Comparison of ENCODE assay signal across 20 cellular contexts in the genomic region with DNA sequence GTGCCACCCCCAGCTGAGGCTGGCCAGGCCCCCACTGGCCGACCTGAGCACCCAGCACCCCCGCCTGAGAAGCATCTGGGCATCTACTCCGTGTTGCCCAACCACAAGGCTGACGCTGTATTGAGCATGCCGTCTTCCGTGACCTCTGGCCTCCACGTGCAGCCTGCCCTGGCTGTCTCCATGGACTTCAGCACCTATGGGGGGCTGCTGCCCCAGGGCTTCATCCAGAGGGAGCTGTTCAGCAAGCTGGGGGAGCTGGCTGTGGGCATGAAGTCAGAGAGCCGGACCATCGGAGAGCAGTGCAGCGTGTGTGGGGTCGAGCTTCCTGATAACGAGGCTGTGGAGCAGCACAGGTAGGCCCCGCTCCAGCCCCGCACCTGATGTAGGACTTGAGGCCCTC. TPM values are rescaled to one million over a fixed set of nuclear protein-coding genes. Genes with fewer than 3 reads are reported as not detected.
DNase-seq lines count a peak whose midpoint lies in the region; ATAC-seq and TF ChIP-seq lines count a peak whose summit lies in the region.
"Had no signal": no experiment of that assay in that cellular context is flagged by ENCODE, and none has a peak within 500 bp of the region (broad histone marks: within the 10 kb centered on the region; RNA-seq: fewer than 3 reads in every experiment).

No MANE protein-coding gene starts in this region.

- WGBS in esophagus squamous epithelium, 2 donors, result 58 to 92% methylated on average over 2 to 9 of the region's 14 CpGs
- WGBS in prostate gland, result 81% methylated on average over 11 of the region's 14 CpGs
- 89 to 91% methylated on average over 9 to 14 of the region's 14 CpGs for WGBS in testis, 2 donors

- H3K9me3 ChIP-seq in left ventricle myocardium inferior (replicated peaks) (no peaks in the 10 kb centered on the region), esophagus squamous epithelium (no peaks in the 10 kb centered on the region), prostate gland (no peaks in the 10 kb centered on the region), upper lobe of right lung (no peaks in the 10 kb centered on the region), testis (no peaks in the 10 kb centered on the region)
- H3K9me3 ChIP-seq: left lung had no signal

- TF ChIP-seq POLR2A in esophagus squamous epithelium (IDR thresholded peaks at IDR 0.05) (no peak), prostate gland (IDR thresholded peaks at IDR 0.05) (no peak), testis (IDR thresholded peaks at IDR 0.05) (no peak)

- H3K36me3 ChIP-seq in left ventricle myocardium inferior (peaks cover 76% of the 10 kb centered on the region), esophagus squamous epithelium (peaks cover 12 to 70% (median 19%) of the 10 kb centered on the region in 3 donors), prostate gland (peaks cover 27 to 36% of the 10 kb centered on the region in 2 donors), upper lobe of right lung (peaks cover 61% of the 10 kb centered on the region), testis (ENCODE audit: low read depth, missing control alignments) (no peaks in the 10 kb centered on the region)

- TF ChIP-seq CTCF in left ventricle myocardium inferior (IDR thresholded peaks at IDR 0.05; ENCODE audit: borderline replicate concordance) (no peak), esophagus squamous epithelium (IDR thresholded peaks at IDR 0.05) (no peak), prostate gland (IDR thresholded peaks at IDR 0.05) (no peak), upper lobe of right lung (IDR thresholded peaks at IDR 0.05) (no peak), testis (IDR thresholded peaks at IDR 0.05) (no peak)

- peak overlapping the region; percentile 100 for H3K4me3 ChIP-seq in left ventricle myocardium inferior
- peak overlapping the region in 3 of 4 donors; percentile 68 to 96 (median 95) for H3K4me3 ChIP-seq in esophagus squamous epithelium
- H3K4me3 ChIP-seq in prostate gland, result peak overlapping the region; percentile 9 to 99
- peak overlapping the region; percentile 95 for H3K4me3 ChIP-seq in upper lobe of right lung
- H3K4me3 ChIP-seq in testis, result no peak overlapping the region

- intact Hi-C loops in left ventricle myocardium inferior (cut with micrococcal nuclease), result no loop called here
- intact Hi-C loops in left ventricle myocardium superior (cut with micrococcal nuclease), result no loop called here
- intact Hi-C loops in esophagus squamous epithelium (cut with DNase I), result loop anchor here (5.0 to 10.0 kb wide), 2 partner anchors 131 to 188 kb away; no protein-coding TSS in a partner anchor
- intact Hi-C loops in prostate gland (cut with DNase I), result loop anchor here (5.0 kb wide), 2 partner anchors 98 to 118 kb away; no protein-coding TSS in a partner anchor
- intact Hi-C loops in upper lobe of right lung (cut with DNase I), result loop anchor here (10.0 kb wide), 2 partner anchors 121 to 191 kb away; no protein-coding TSS in a partner anchor
- intact Hi-C loops in testis (cut with DNase I; ENCODE audit: low total_unique reads), result loop anchor here (5.0 kb wide), 1 partner anchor 98 kb away; no protein-coding TSS in a partner anchor

- no peak for DNase-seq in left ventricle myocardium inferior
- DNase-seq in left ventricle myocardium superior, result no peak
- no peak for DNase-seq in esophagus squamous epithelium (lab: John Stamatoyannopoulos, UW)
- no peak for DNase-seq in prostate gland (ENCODE audit: low spot score)
- DNase-seq in upper lobe of right lung, result no peak
- DNase-seq in superior temporal gyrus (ENCODE audit: extremely low spot score), result no peak
- DNase-seq in testis, result no peak
- DNase-seq: activated CD4-positive, alpha-beta T cell treated with anti-CD3 and anti-CD28 coated beads, Interleukin-2, amount 50 U/mL, for 1 hour; activated naive CD8-positive, alpha-beta T cell treated with anti-CD3 and anti-CD28 coated beads, Interleukin-2, amount 10 ng/mL, durations not matched to agents 7 days and 5 days; activated T-cell treated with anti-CD3 and anti-CD28 coated beads, Interleukin-2, amount 50 U/mL, for 1 hour; CD4-positive, alpha-beta memory T cell; effector CD4-positive, alpha-beta T cell; HCEC 1CT; left lung; NCI-H1092 treated with DMSO at 0.1 percent for 48 hours; NCI-H2171 treated with DMSO at 0.1 percent for 48 hours; NCI-H774; stimulated activated naive B cell treated with anti-CD40 and anti-IgM and Interleukin-4, amounts not matched to agents 10 μg/mL and 1 μg/mL and 100 μg/mL, for 72 hours; SW 1271 had no signal

- no peak for ATAC-seq in left ventricle myocardium superior
- no peak for ATAC-seq in upper lobe of right lung
- no peak for ATAC-seq in HG02870 (IDR thresholded peaks at IDR 0.05; ENCODE audit: unreplicated experiment)
- ATAC-seq: left lung; stimulated activated naive B cell treated with anti-CD40 and anti-IgM and Interleukin-4, amounts not matched to agents 10 μg/mL and 1 μg/mL and 100 μg/mL, for 72 hours had no signal

- peak overlapping the region; percentile 100 for H3K27ac ChIP-seq in left ventricle myocardium inferior (replicated peaks)
- H3K27ac ChIP-seq in esophagus squamous epithelium, result peak overlapping the region in 3 of 4 donors; percentile 29 to 97 (median 95)
- H3K27ac ChIP-seq in prostate gland, result peak overlapping the region; percentile 100
- peak overlapping the region; percentile 13 for H3K27ac ChIP-seq in upper lobe of right lung
- H3K27ac ChIP-seq in testis, result no peak overlapping the region
- H3K27ac ChIP-seq: left lung had no signal

- H3K4me1 ChIP-seq in left ventricle myocardium inferior (peaks cover 97% of the 10 kb centered on the region), esophagus squamous epithelium (peaks cover 12 to 95% (median 12%) of the 10 kb centered on the region in 3 donors), prostate gland (replicated peaks) (peaks cover 39% of the 10 kb centered on the region), upper lobe of right lung (peaks cover 40% of the 10 kb centered on the region), testis (peaks cover 3% of the 10 kb centered on the region)

- H3K27me3 ChIP-seq in left ventricle myocardium inferior (ENCODE audit: low read depth) (no peaks in the 10 kb centered on the region), esophagus squamous epithelium (peaks cover 0 to 40% (median 0%) of the 10 kb centered on the region in 4 donors), prostate gland (replicated peaks; ENCODE audit: insufficient read depth) (no peaks in the 10 kb centered on the region), upper lobe of right lung (no peaks in the 10 kb centered on the region), testis (no peaks in the 10 kb centered on the region)

RNA-seq across cellular contexts. Expression of gene ZBTB16, which starts 4.7 kb away (rescaled TPM):
- total RNA-seq in left ventricle myocardium inferior (64.5 TPM), left ventricle myocardium superior (67.3 TPM), esophagus squamous epithelium (100 to 1,000 TPM in 1 of 4 donors, 10 to 100 TPM in 3; 10.4 to 137 (median 18.8) TPM), prostate gland (100 to 1,000 TPM; 171 to 230 TPM), upper lobe of right lung (221 TPM), testis (10 to 100 TPM; 51.5 to 88.5 TPM)
- polyA plus RNA-seq in testis (ENCODE audit: insufficient read depth, low read depth, low replicate concordance), result 11.4 TPM

Comparison
In these comparisons a context has a peak if more than half of its experiments do, and no peak if none do; other contexts are left out.
1. H3K27ac ChIP-seq: peak in left ventricle myocardium inferior (single experiment), esophagus squamous epithelium (3 of 4), prostate gland (2 of 2) and upper lobe of right lung (single experiment); none in testis (0 of 2).
2. H3K4me3 ChIP-seq: peak in left ventricle myocardium inferior (single experiment), esophagus squamous epithelium (3 of 4), prostate gland (2 of 2) and upper lobe of right lung (single experiment); none in testis (0 of 2).
3. intact Hi-C loops: an anchor here in esophagus squamous epithelium (5.0 to 10.0 kb wide), prostate gland (5.0 kb wide), upper lobe of right lung (10.0 kb wide) and testis (5.0 kb wide); none called in left ventricle myocardium inferior and left ventricle myocardium superior.